In genomic region chr2:12717191-12717987, GRCh38 we compare ENCODE assay signal across 8 cellular contexts. TPM values are rescaled to one million over a fixed set of nuclear protein-coding genes. Genes with fewer than 3 reads are reported as not detected.
DNase-seq lines count a peak whose midpoint lies in the region; ATAC-seq and TF ChIP-seq lines count a peak whose summit lies in the region.

No MANE protein-coding gene starts in this region.

- TF ChIP-seq EP300 in neural cell (conservative IDR thresholded peaks at IDR 0.05; ENCODE audit: poor library complexity, severe bottlenecking): peak; percentile 7

- H3K4me3 ChIP-seq in Peyer's patch: peak overlapping the region; percentile 54 to 71 (median 62)
- peak overlapping the region; percentile 95 for H3K4me3 ChIP-seq in neural cell (ENCODE audit: low read length)
- peak overlapping the region; percentile 78 for H3K4me3 ChIP-seq in urinary bladder (ENCODE audit: low read depth, low read length)

- WGBS in urinary bladder: under 1% methylated on average over 72 of the region's 72 CpGs

- no peaks in the 10 kb centered on the region for H4K20me1 ChIP-seq in neural cell (ENCODE audit: insufficient read depth)

- peak; percentile 57 for TF ChIP-seq RAD21 in neural cell (conservative IDR thresholded peaks at IDR 0.05)

- no peaks in the 10 kb centered on the region for H3K9me3 ChIP-seq in ES-I3 (ENCODE audit: control insufficient read depth, insufficient read depth, low read length)
- H3K9me3 ChIP-seq in Peyer's patch: no peaks in the 10 kb centered on the region
- H3K9me3 ChIP-seq in neural cell (ENCODE audit: low read length): no peaks in the 10 kb centered on the region

- H3K27ac ChIP-seq in Peyer's patch (peak overlapping the region; percentile 86 to 95 (median 89)), neural cell (ENCODE audit: low read length) (peak overlapping the region; percentile 93), urinary bladder (ENCODE audit: low read depth) (peak overlapping the region; percentile 74)

- peak overlapping the region; percentile 22 for H2AFZ ChIP-seq in neural cell (ENCODE audit: low read depth, low read length)

- peaks cover 6% of the 10 kb centered on the region for H3F3A ChIP-seq in neural cell (ENCODE audit: insufficient read depth, low read length, poor library complexity, severe bottlenecking)

- H3K36me3 ChIP-seq in ES-I3 (ENCODE audit: insufficient read depth, low read length) (no peaks in the 10 kb centered on the region; the same call in 1 of the 2 replicates), Peyer's patch (no peaks in the 10 kb centered on the region), neural cell (ENCODE audit: insufficient read depth, low read length) (no peaks in the 10 kb centered on the region), urinary bladder (ENCODE audit: insufficient read depth) (no peaks in the 10 kb centered on the region)

- ATAC-seq in GM18858 (IDR thresholded peaks at IDR 0.05; ENCODE audit: unreplicated experiment): no peak

- peaks cover 52% of the 10 kb centered on the region for H3K79me2 ChIP-seq in neural cell (replicated peaks; ENCODE audit: insufficient read depth, low read length)

- H3K4me1 ChIP-seq in ES-I3 (ENCODE audit: insufficient read depth, low read length) (peaks cover 24% of the 10 kb centered on the region), Peyer's patch (peaks cover 0 to 8% (median 2%) of the 10 kb centered on the region in 4 donors), urinary bladder (ENCODE audit: insufficient read depth) (peaks cover 1% of the 10 kb centered on the region)

- H3K9me2 ChIP-seq in neural cell (ENCODE audit: insufficient read depth, low read length): no peaks in the 10 kb centered on the region

- H3K9ac ChIP-seq in ES-I3 (ENCODE audit: low read depth, low read length) (peak overlapping the region; percentile 96), neural cell (ENCODE audit: low read length) (peak overlapping the region; percentile 93)

- peak; percentile 59 for DNase-seq in HS-27A (ENCODE audit: low read depth)
- DNase-seq in Peyer's patch: peak; percentile 62 to 81 (median 63)
- DNase-seq in activated effector memory CD4-positive, alpha-beta T cell treated with anti-CD3 and anti-CD28 coated beads, Interleukin-2, amount 50 U/mL, for 16 hours: peak; percentile 84
- peak; percentile 63 for DNase-seq in fibroblast of the conjunctiva (ENCODE audit: low read depth)

- H3K4me2 ChIP-seq in neural cell (ENCODE audit: low read length): peak overlapping the region; percentile 14

- TF ChIP-seq CTCF in Peyer's patch (IDR thresholded peaks at IDR 0.05) (peak in 1 of 6 experiments; percentile 30), neural cell (IDR thresholded peaks at IDR 0.05; ENCODE audit: poor library complexity, severe bottlenecking) (peak; percentile 61)

- H3K27me3 ChIP-seq in Peyer's patch (no peaks in the 10 kb centered on the region), neural cell (ENCODE audit: insufficient read depth, low read depth, low read length) (no peaks in the 10 kb centered on the region)

- TF ChIP-seq POLR2A in Peyer's patch (IDR thresholded peaks at IDR 0.05): no peak

TF ChIP-seq in neural cell, 6 proteins besides CTCF, POLR2A, EP300 and RAD21:
- TF ChIP-seq, protein P1, sequence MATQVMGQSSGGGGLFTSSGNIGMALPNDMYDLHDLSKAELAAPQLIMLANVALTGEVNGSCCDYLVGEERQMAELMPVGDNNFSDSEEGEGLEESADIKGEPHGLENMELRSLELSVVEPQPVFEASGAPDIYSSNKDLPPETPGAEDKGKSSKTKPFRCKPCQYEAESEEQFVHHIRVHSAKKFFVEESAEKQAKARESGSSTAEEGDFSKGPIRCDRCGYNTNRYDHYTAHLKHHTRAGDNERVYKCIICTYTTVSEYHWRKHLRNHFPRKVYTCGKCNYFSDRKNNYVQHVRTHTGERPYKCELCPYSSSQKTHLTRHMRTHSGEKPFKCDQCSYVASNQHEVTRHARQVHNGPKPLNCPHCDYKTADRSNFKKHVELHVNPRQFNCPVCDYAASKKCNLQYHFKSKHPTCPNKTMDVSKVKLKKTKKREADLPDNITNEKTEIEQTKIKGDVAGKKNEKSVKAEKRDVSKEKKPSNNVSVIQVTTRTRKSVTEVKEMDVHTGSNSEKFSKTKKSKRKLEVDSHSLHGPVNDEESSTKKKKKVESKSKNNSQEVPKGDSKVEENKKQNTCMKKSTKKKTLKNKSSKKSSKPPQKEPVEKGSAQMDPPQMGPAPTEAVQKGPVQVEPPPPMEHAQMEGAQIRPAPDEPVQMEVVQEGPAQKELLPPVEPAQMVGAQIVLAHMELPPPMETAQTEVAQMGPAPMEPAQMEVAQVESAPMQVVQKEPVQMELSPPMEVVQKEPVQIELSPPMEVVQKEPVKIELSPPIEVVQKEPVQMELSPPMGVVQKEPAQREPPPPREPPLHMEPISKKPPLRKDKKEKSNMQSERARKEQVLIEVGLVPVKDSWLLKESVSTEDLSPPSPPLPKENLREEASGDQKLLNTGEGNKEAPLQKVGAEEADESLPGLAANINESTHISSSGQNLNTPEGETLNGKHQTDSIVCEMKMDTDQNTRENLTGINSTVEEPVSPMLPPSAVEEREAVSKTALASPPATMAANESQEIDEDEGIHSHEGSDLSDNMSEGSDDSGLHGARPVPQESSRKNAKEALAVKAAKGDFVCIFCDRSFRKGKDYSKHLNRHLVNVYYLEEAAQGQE (IDR thresholded peaks at IDR 0.05; ENCODE audit: borderline replicate concordance): no peak
- TF ChIP-seq SMC3 (conservative IDR thresholded peaks at IDR 0.05; ENCODE audit: poor library complexity) (peak; percentile 52), POLR2AphosphoS5 (IDR thresholded peaks at IDR 0.05) (peak; percentile 11), MXI1 (conservative IDR thresholded peaks at IDR 0.05; ENCODE audit: poor library complexity, severe bottlenecking) (peak; percentile 17)
TF ChIP-seq in neural cell: peak in this region for 3.

RNA-seq across cellular contexts. Expression of gene TRIB2, which starts 0.7 kb away (rescaled TPM):
- total RNA-seq in Peyer's patch (10 to 100 TPM in 3 of 4 donors, 1 to 10 TPM in 1; 6.8 to 58.6 (median 12.6) TPM), urinary bladder (51.3 TPM)
- polyA plus RNA-seq in neural cell (101 and 123 TPM in 2 replicates), urinary bladder (27.5 TPM)
- polyA minus RNA-seq in neural cell: 179 and 197 TPM in 2 replicates
